Comparison of ENCODE assay signal across 8 cellular contexts in genomic region chr11:20387262-20388095, GRCh38. TPM values are rescaled to one million over a fixed set of nuclear protein-coding genes. Genes with fewer than 3 reads are reported as not detected.
DNase-seq lines count a peak whose midpoint lies in the region; ATAC-seq, FAIRE-seq and TF ChIP-seq lines count a peak whose summit lies in the region.

TSS of gene PRMT3 (plus strand) at chr11:20387716. CDS start at chr11:20387747, 31 bp downstream.

- peak; percentile 76 for ATAC-seq in GM21576 (IDR thresholded peaks at IDR 0.05; ENCODE audit: unreplicated experiment)

- BruUV-seq in OCI-LY7 (replicated peaks; lab: Mats Ljungman, UMichigan) (no TSS peak), endothelial cell of umbilical vein (replicated peaks; lab: Mats Ljungman, UMichigan) (no TSS peak)

- dilution Hi-C loops in endothelial cell of umbilical vein (cut with MboI; ENCODE audit: extremely low pct_ligation_motif_present, low sequenced_read_pairs) = no loop called here

- H3K4me1 ChIP-seq in OCI-LY7 (ENCODE audit: insufficient read depth, low read length, poor library complexity, severe bottlenecking) = peaks cover 17% of the 10 kb centered on the region
- peaks cover 13% of the 10 kb centered on the region for H3K4me1 ChIP-seq in endothelial cell of umbilical vein (ENCODE audit: control insufficient read depth, extremely low read depth, insufficient read depth, low read length)

- H3K27ac ChIP-seq in OCI-LY7 (ENCODE audit: low read depth, low read length, poor library complexity, severe bottlenecking) (peak within 1 kb of the TSS; percentile 75), endothelial cell of umbilical vein (ENCODE audit: insufficient read depth, low read depth, low read length) (peak within 1 kb of the TSS; percentile 61)

- peak within 1 kb of the TSS; percentile 98 to 100 (median 99) for H3K4me3 Mint-ChIP-seq in IgD-negative memory B cell

- H3K36me3 Mint-ChIP-seq in IgD-negative memory B cell = no peaks in the 10 kb centered on the region

- H3K9me3 ChIP-seq in OCI-LY7 (ENCODE audit: low read length) (no peaks in the 10 kb centered on the region), endothelial cell of umbilical vein (replicated peaks; ENCODE audit: control insufficient read depth, insufficient read depth, low read length) (no peaks in the 10 kb centered on the region)

- TF ChIP-seq POLR2A in endothelial cell of umbilical vein (IDR thresholded peaks at IDR 0.05; ENCODE audit: low read depth, low read length) = peak; percentile 97

- H3K9me3 Mint-ChIP-seq in IgD-negative memory B cell = no peaks in the 10 kb centered on the region

- POLR2A ChIA-PET in OCI-LY7 (lab: Charles Lee) = interaction anchor here (1.3 kb wide), 1 partner anchor 24 kb away, joined by 4 read pairs; no protein-coding TSS in a partner anchor
- POLR2A ChIA-PET in endothelial cell of umbilical vein (lab: Charles Lee) = no interaction called here

- H3K36me3 ChIP-seq in OCI-LY7 (ENCODE audit: insufficient read depth, low read length) (peaks cover 30% of the 10 kb centered on the region), endothelial cell of umbilical vein (ENCODE audit: control insufficient read depth in 2 of 2, extremely low read depth in 1 of 2, insufficient read depth in 2 of 2, low read length in 2 of 2) (peaks cover 2% of the 10 kb centered on the region in 2 experiments)

- CTCF ChIA-PET in OCI-LY7 (lab: Charles Lee; ENCODE audit: unreplicated experiment) = no interaction called here
- CTCF ChIA-PET in endothelial cell of umbilical vein (lab: Charles Lee) = interaction anchor here (0.7 to 2.2 kb wide), 10 partner anchors 10 to 259 kb away, joined by 3 to 15 read pairs (median 3); no protein-coding TSS in a partner anchor

- H3K27me3 Mint-ChIP-seq in IgD-negative memory B cell = no peaks in the 10 kb centered on the region

- H3K4me2 ChIP-seq in OCI-LY7 (ENCODE audit: low read length) (peak within 1 kb of the TSS; percentile 80), endothelial cell of umbilical vein (ENCODE audit: insufficient read depth, low read length) (peak within 1 kb of the TSS; percentile 88)

- peak within 1 kb of the TSS; percentile 99 for H3K27ac Mint-ChIP-seq in IgD-negative memory B cell

- no peaks in the 10 kb centered on the region for H3K9me1 ChIP-seq in endothelial cell of umbilical vein (replicated peaks; ENCODE audit: control insufficient read depth, extremely low read depth, insufficient read depth, low read length)

- H3K27me3 ChIP-seq in endothelial cell of umbilical vein (ENCODE audit: control insufficient read depth in 2 of 2, insufficient read depth in 2 of 2, low read length in 2 of 2) = no peaks in the 10 kb centered on the region

- H2AFZ ChIP-seq in OCI-LY7 (ENCODE audit: low read length) (peak within 1 kb of the TSS; percentile 56), endothelial cell of umbilical vein (ENCODE audit: low read depth, low read length) (peak within 1 kb of the TSS; percentile 60)

- no peak; the same call in 1 of the 2 replicates for TF ChIP-seq CTCF in OCI-LY7 (conservative IDR thresholded peaks at IDR 0.05; ENCODE audit: low read length)
- peak in 1 of 2 donors; percentile 99 for TF ChIP-seq CTCF in endothelial cell of umbilical vein (IDR thresholded peaks at IDR 0.05; ENCODE audit: extremely low read depth in 1 of 2, insufficient read depth in 1 of 2, low read depth in 1 of 2, low read length in 2 of 2)

- peak within 1 kb of the TSS; percentile 83 for H3K4me3 ChIP-seq in OCI-LY7 (ENCODE audit: low read depth, low read length, poor library complexity, severe bottlenecking)
- H3K4me3 ChIP-seq in endothelial cell of umbilical vein (replicated peaks in 1 of 3; ENCODE audit: insufficient read depth in 1 of 3, low read depth in 1 of 3, low read length in 3 of 3) = peak within 1 kb of the TSS; percentile 61 to 98 (median 71)

- H3K9me2 ChIP-seq in OCI-LY7 (ENCODE audit: insufficient read depth, low read length) = no peaks in the 10 kb centered on the region

- peaks cover 17 to 19% (median 17%) of the 10 kb centered on the region in 3 donors for H3K4me1 Mint-ChIP-seq in IgD-negative memory B cell

- peak; percentile 82 for FAIRE-seq in endothelial cell of umbilical vein (lab: Jason Lieb, UNC)

- peak within 1 kb of the TSS; percentile 81 for H3K9ac ChIP-seq in endothelial cell of umbilical vein (replicated peaks; ENCODE audit: extremely low read depth, insufficient read depth, low read length)

- DNase-seq in DMS153 (lab: John Stamatoyannopoulos, UW) (peak; percentile 91), OCI-LY7 (ENCODE audit: low spot score) (peak; percentile 96), activated T-cell treated with anti-CD3 and anti-CD28 coated beads for 1 hour (ENCODE audit: low read depth) (peak; percentile 97), endothelial cell of umbilical vein (ENCODE audit: low read depth, low spot score) (peak; percentile 97), middle frontal gyrus (ENCODE audit: extremely low spot score, low spot score) (peak; percentile 89)
- DNase-seq in stimulated activated CD8-positive, alpha-beta memory T cell treated with anti-CD3 and anti-CD28 coated beads, Interleukin-2, amount 100 ng/mL, for 1 hour (ENCODE audit: low read depth in 2 of 2) = peak; percentile 96 to 97

- no peaks in the 10 kb centered on the region for H4K20me1 ChIP-seq in OCI-LY7 (ENCODE audit: insufficient read depth, low read length)
- H4K20me1 ChIP-seq in endothelial cell of umbilical vein (replicated peaks; ENCODE audit: control insufficient read depth, extremely low read depth, insufficient read depth, low read length) = no peaks in the 10 kb centered on the region

- H3K79me2 ChIP-seq in OCI-LY7 (ENCODE audit: insufficient read depth, low read depth, low read length) (peaks cover 41% of the 10 kb centered on the region), endothelial cell of umbilical vein (ENCODE audit: control insufficient read depth, insufficient read depth, low read length) (peaks cover 12% of the 10 kb centered on the region)

- intact Hi-C loops in OCI-LY7 (cut with micrococcal nuclease; ENCODE audit: unreplicated experiment) = loop anchor here (2.0 kb wide), 1 partner anchor 223 kb away; no protein-coding TSS in a partner anchor
- intact Hi-C loops in endothelial cell of umbilical vein (cut with micrococcal nuclease) = loop anchor here (1.0 to 2.0 kb wide), 3 partner anchors 20 to 223 kb away; no protein-coding TSS in a partner anchor

TF ChIP-seq in endothelial cell of umbilical vein, 7 proteins besides CTCF, POLR2A, EP300 and RAD21:
- TF ChIP-seq GATA2 (IDR thresholded peaks at IDR 0.05; ENCODE audit: insufficient read depth, insufficient read length, low read depth, low read length) = no peak
- TF ChIP-seq JUN (IDR thresholded peaks at IDR 0.05; ENCODE audit: borderline replicate concordance, insufficient read depth, insufficient read length, low read depth) = no peak
- no peak for TF ChIP-seq MYC (IDR thresholded peaks at IDR 0.05; ENCODE audit: low read depth, low read length)
- peak; percentile 31 for TF ChIP-seq FOS (IDR thresholded peaks at IDR 0.05; ENCODE audit: borderline replicate concordance, insufficient read depth, low read length)
- TF ChIP-seq EZH2 (IDR thresholded peaks at IDR 0.05; ENCODE audit: borderline replicate concordance, low read depth, low read length, severe bottlenecking) = no peak
- TF ChIP-seq, protein P1, sequence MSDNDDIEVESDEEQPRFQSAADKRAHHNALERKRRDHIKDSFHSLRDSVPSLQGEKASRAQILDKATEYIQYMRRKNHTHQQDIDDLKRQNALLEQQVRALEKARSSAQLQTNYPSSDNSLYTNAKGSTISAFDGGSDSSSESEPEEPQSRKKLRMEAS (IDR thresholded peaks at IDR 0.05; ENCODE audit: insufficient read depth, insufficient read length) = peak; percentile 94
- peak; percentile 96 for TF ChIP-seq POLR2AphosphoS5 (IDR thresholded peaks at IDR 0.05; ENCODE audit: insufficient read depth, low read depth, low read length)

RNA-seq across cellular contexts. Expression of gene PRMT3, which starts in this region (rescaled TPM):
- polyA plus RNA-seq in IgD-negative memory B cell = 5.0 TPM
- total RNA-seq in OCI-LY7 (2014; rRNA removed; shearing (Covaris generic)) = 23.9 and 34.0 TPM in 2 replicates
- 44.6 and 50.0 TPM in 2 replicates for total RNA-seq in OCI-LY7 (2022)
- total RNA-seq in endothelial cell of umbilical vein = 13.3 and 15.2 TPM in 2 replicates
- polyA plus RNA-seq in endothelial cell of umbilical vein = 5.0 and 6.2 TPM in 2 replicates
- polyA plus RNA-seq in endothelial cell of umbilical vein (2011; cell fraction: cytosol; rRNA removed) = 8.1 and 8.3 TPM in 2 replicates
- 10.0 and 13.2 TPM in 2 replicates for polyA plus RNA-seq in endothelial cell of umbilical vein (2011; cell fraction: nucleus; rRNA removed)
- 13.1 and 18.2 TPM in 2 replicates for polyA plus RNA-seq in endothelial cell of umbilical vein (2012)
- 7.7 and 9.0 TPM in 2 replicates for polyA minus RNA-seq in endothelial cell of umbilical vein
- 30.2 TPM for polyA minus RNA-seq in endothelial cell of umbilical vein (2011; cell fraction: cytosol; rRNA and poly(A)+ RNA removed)
- polyA minus RNA-seq in endothelial cell of umbilical vein (2011; cell fraction: nucleus; rRNA and poly(A)+ RNA removed) = 16.5 and 16.9 TPM in 2 replicates

Comparison
In these comparisons a context has a peak if more than half of its experiments do, and no peak if none do; other contexts are left out.
1. Peak in every context shown above with its lines: DNase-seq, ATAC-seq, H3K4me3 ChIP-seq and H3K27ac ChIP-seq.